Comparison of ENCODE assay signal across 8 cellular contexts in genomic region chr20:44714701-44715494, GRCh38. TPM values are rescaled to one million over a fixed set of nuclear protein-coding genes. Genes with fewer than 3 reads are reported as not detected.
DNase-seq lines count a peak whose midpoint lies in the region; ATAC-seq and TF ChIP-seq lines count a peak whose summit lies in the region.

Gene CCN5, plus strand, starts transcription at chr20:44715369. Its CDS starts 22 bp downstream, at chr20:44715391.

- H3K4me3 ChIP-seq in lung (no peak within 1 kb of the TSS), WERI-Rb-1 (ENCODE audit: low read depth, low read length) (no peak within 1 kb of the TSS)

- WGBS in lung, 2 donors: 39 to 48% methylated on average over 24 to 28 of the region's 28 CpGs

- H3K36me3 ChIP-seq in lung (ENCODE audit: control insufficient read depth in 2 of 2, insufficient read depth in 2 of 2, low read length in 2 of 2): no peaks in the 10 kb centered on the region
- H3K36me3 ChIP-seq in WERI-Rb-1: no peaks in the 10 kb centered on the region

- no peaks in the 10 kb centered on the region for H3K4me1 Mint-ChIP-seq in T-helper 2 cell treated with Interferon-gamma antibody and Interleukin-4, amounts not matched to agents 5 μg/mL and 100 μg/mL, for 36 hours (ENCODE audit: low read depth)

- DNase-seq in AG20443 (ENCODE audit: low spot score) (peak; percentile 90), NCI-H1694 treated with DMSO at 0.1 percent for 48 hours (lab: John Stamatoyannopoulos, UW) (peak; percentile 51), caudate nucleus (lab: John Stamatoyannopoulos, UW) (peak in 54 of 61 donors; percentile 7 to 78 (median 41)), lung (ENCODE audit: low spot score) (peak; percentile 86), WERI-Rb-1 (no peak)
- DNase-seq in T-helper 2 cell treated with Interferon-gamma antibody and Interleukin-4, amounts not matched to agents 5 μg/mL and 100 μg/mL, for 36 hours (ENCODE audit: low spot score): no peak
- no peak for DNase-seq in stimulated activated CD4-positive, alpha-beta T cell treated with anti-CD3 and anti-CD28 coated beads, Interleukin-15, amount 100 ng/mL, for 24 hours

- H3K9me3 ChIP-seq in lung (ENCODE audit: control insufficient read depth in 2 of 2, insufficient read depth in 1 of 2, low read length in 1 of 2): no peaks in the 10 kb centered on the region
- H3K9me3 ChIP-seq in WERI-Rb-1 (ENCODE audit: severe bottlenecking): no peaks in the 10 kb centered on the region

- TF ChIP-seq CTCF in lung (IDR thresholded peaks at IDR 0.05; ENCODE audit: control extremely low read depth, extremely low read depth): no peak
- TF ChIP-seq CTCF in WERI-Rb-1 (IDR thresholded peaks at IDR 0.05; ENCODE audit: low read depth, low read length): no peak

- H3K27ac Mint-ChIP-seq in T-helper 2 cell treated with Interferon-gamma antibody and Interleukin-4, amounts not matched to agents 5 μg/mL and 100 μg/mL, for 36 hours: no peak within 1 kb of the TSS

- peaks cover 6% of the 10 kb centered on the region for H3K27me3 Mint-ChIP-seq in T-helper 2 cell treated with Interferon-gamma antibody and Interleukin-4, amounts not matched to agents 5 μg/mL and 100 μg/mL, for 36 hours (ENCODE audit: low read depth)

- peaks cover 4 to 11% of the 10 kb centered on the region in 2 donors for H3K4me1 ChIP-seq in lung (ENCODE audit: control insufficient read depth in 2 of 2, insufficient read depth in 2 of 2, low read length in 2 of 2)

- no peaks in the 10 kb centered on the region for H3K36me3 Mint-ChIP-seq in T-helper 2 cell treated with Interferon-gamma antibody and Interleukin-4, amounts not matched to agents 5 μg/mL and 100 μg/mL, for 36 hours (ENCODE audit: low read depth)

- H3K27me3 ChIP-seq in lung (ENCODE audit: control insufficient read depth, insufficient read depth): no peaks in the 10 kb centered on the region
- no peaks in the 10 kb centered on the region for H3K27me3 ChIP-seq in WERI-Rb-1 (ENCODE audit: insufficient read depth, low read depth, severe bottlenecking)

- ATAC-seq in lung (ENCODE audit: insufficient read depth, low FRiP score) (peak; percentile 76), GM21447 (IDR thresholded peaks at IDR 0.05; ENCODE audit: unreplicated experiment) (no peak)

- no peaks in the 10 kb centered on the region for H3K9me3 Mint-ChIP-seq in T-helper 2 cell treated with Interferon-gamma antibody and Interleukin-4, amounts not matched to agents 5 μg/mL and 100 μg/mL, for 36 hours

- no peak within 1 kb of the TSS for H3K4me3 Mint-ChIP-seq in T-helper 2 cell treated with Interferon-gamma antibody and Interleukin-4, amounts not matched to agents 5 μg/mL and 100 μg/mL, for 36 hours

- H3K27ac ChIP-seq in caudate nucleus (ENCODE audit: low read depth, low read length) (peak within 1 kb of the TSS; percentile 65), lung (ENCODE audit: low read depth in 1 of 2, low read length in 1 of 2) (peak within 1 kb of the TSS; percentile 58 to 85), WERI-Rb-1 (no peak within 1 kb of the TSS)

RNA-seq across cellular contexts. Expression of gene CCN5, which starts in this region (rescaled TPM):
- total RNA-seq in lung: 10 to 100 TPM in 1 of 2 donors, under 1 TPM in 1; 0.23 to 44.8 TPM
- 10 to 100 TPM; 24.1 to 92.1 TPM for polyA plus RNA-seq in lung

Comparison
In these comparisons a context has a peak if more than half of its experiments do, and no peak if none do; other contexts are left out.
1. DNase-seq: peak in AG20443 (single experiment), NCI-H1694 treated with DMSO at 0.1 percent for 48 hours (single experiment), caudate nucleus (54 of 61) and lung (single experiment); none in T-helper 2 cell treated with Interferon-gamma antibody and Interleukin-4, amounts not matched to agents 5 μg/mL and 100 μg/mL, for 36 hours (single experiment), WERI-Rb-1 (single experiment) and stimulated activated CD4-positive, alpha-beta T cell treated with anti-CD3 and anti-CD28 coated beads, Interleukin-15, amount 100 ng/mL, for 24 hours (single experiment).